In genomic region chr17:19880393-19880792, GRCh38 we compare ENCODE assay signal across 20 cellular contexts. TPM values are rescaled to one million over a fixed set of nuclear protein-coding genes. Genes with fewer than 3 reads are reported as not detected.
DNase-seq lines count a peak whose midpoint lies in the region; FAIRE-seq and TF ChIP-seq lines count a peak whose summit lies in the region.
"Had no signal": no experiment of that assay in that cellular context is flagged by ENCODE, and none has a peak within 500 bp of the region (broad histone marks: within the 10 kb centered on the region; RNA-seq: fewer than 3 reads in every experiment).

No MANE protein-coding gene starts in this region.

- H3K4me1 ChIP-seq in sigmoid colon (no peaks in the 10 kb centered on the region), kidney (ENCODE audit: control insufficient read depth in 1 of 2, insufficient read depth in 1 of 2, low read depth in 1 of 2, low read length in 2 of 2) (no peaks in the 10 kb centered on the region)
- H3K4me1 ChIP-seq: Caco-2 had no signal

- TF ChIP-seq CTCF in fibroblast of villous mesenchyme (IDR thresholded peaks at IDR 0.05; ENCODE audit: insufficient read depth, low read depth, low read length): no peak
- no peak for TF ChIP-seq CTCF in sigmoid colon (IDR thresholded peaks at IDR 0.05)
- TF ChIP-seq CTCF in kidney (IDR thresholded peaks at IDR 0.05; ENCODE audit: borderline replicate concordance, extremely low read depth, insufficient read depth): no peak

- H3K9ac ChIP-seq in kidney (ENCODE audit: low read length in 2 of 2): no peak overlapping the region
- H3K9ac ChIP-seq: BLaER1 treated with 17β-estradiol and CSF1 and Interleukin-3, amounts not matched to agents 10 nM and 100 nM; KMS-11 had no signal

- no peak for TF ChIP-seq POLR2A in sigmoid colon (IDR thresholded peaks at IDR 0.05)

- intact Hi-C loops in sigmoid colon (cut with DNase I) (no loop called here), kidney (cut with DNase I) (no loop called here)

- H3K36me3 ChIP-seq in sigmoid colon (no peaks in the 10 kb centered on the region), kidney (ENCODE audit: control insufficient read depth in 1 of 2, insufficient read depth in 2 of 2, low read length in 2 of 2) (no peaks in the 10 kb centered on the region)
- H3K36me3 ChIP-seq: BLaER1 treated with 17β-estradiol and CSF1 and Interleukin-3, amounts not matched to agents 10 nM and 100 nM had no signal

- no peak overlapping the region for H3K4me3 Mint-ChIP-seq in activated naive CD4-positive, alpha-beta T cell treated with anti-CD3 and anti-CD28 coated beads, Interleukin-2, amount 50 U/mL, for 24 hours
- H3K4me3 Mint-ChIP-seq: B cell, GM23338, HFFc6, IgD-negative memory B cell had no signal

- H3K4me1 Mint-ChIP-seq in activated naive CD4-positive, alpha-beta T cell treated with anti-CD3 and anti-CD28 coated beads, Interleukin-2, amount 50 U/mL, for 24 hours: peaks cover 48% of the 10 kb centered on the region
- H3K4me1 Mint-ChIP-seq: GM23338 had no signal

- no peaks in the 10 kb centered on the region for H3K36me3 Mint-ChIP-seq in activated naive CD4-positive, alpha-beta T cell treated with anti-CD3 and anti-CD28 coated beads, Interleukin-2, amount 50 U/mL, for 24 hours
- H3K36me3 Mint-ChIP-seq: IgD-negative memory B cell had no signal

- peak overlapping the region; percentile 59 for H3K27ac Mint-ChIP-seq in activated naive CD4-positive, alpha-beta T cell treated with anti-CD3 and anti-CD28 coated beads, Interleukin-2, amount 50 U/mL, for 24 hours
- H3K27ac Mint-ChIP-seq: B cell, GM23338, HFFc6 had no signal

- H3K27me3 ChIP-seq in sigmoid colon: no peaks in the 10 kb centered on the region
- H3K27me3 ChIP-seq: BLaER1 treated with 17β-estradiol and CSF1 and Interleukin-3, amounts not matched to agents 10 nM and 100 nM had no signal

- no peaks in the 10 kb centered on the region for H3K27me3 Mint-ChIP-seq in activated naive CD4-positive, alpha-beta T cell treated with anti-CD3 and anti-CD28 coated beads, Interleukin-2, amount 50 U/mL, for 24 hours

- no peak for DNase-seq in activated naive CD4-positive, alpha-beta T cell treated with anti-CD3 and anti-CD28 coated beads, Interleukin-2, amount 50 U/mL, for 16 hours
- DNase-seq in RPMI8226: peak; percentile 20
- DNase-seq in fibroblast of villous mesenchyme (ENCODE audit: low read depth): peak; percentile 50
- no peak for DNase-seq in DMS79 treated with DMSO at 0.1 percent for 48 hours (lab: John Stamatoyannopoulos, UW)
- no peak for DNase-seq in sigmoid colon
- no peak for DNase-seq in kidney
- DNase-seq: Caco-2, GF-D8, HCEC 1CT, HFFc6 had no signal

- H3K27ac ChIP-seq in sigmoid colon (no peak overlapping the region), kidney (ENCODE audit: low read depth in 2 of 2, low read length in 2 of 2) (no peak overlapping the region)
- H3K27ac ChIP-seq: 22Rv1, HL-60, KMS-11 had no signal

- H3K4me3 ChIP-seq in fibroblast of villous mesenchyme (ENCODE audit: low read depth, low read length): no peak overlapping the region
- no peak overlapping the region for H3K4me3 ChIP-seq in sigmoid colon
- H3K4me3 ChIP-seq in kidney (ENCODE audit: low read length in 2 of 2): no peak overlapping the region
- H3K4me3 ChIP-seq: BLaER1 treated with 17β-estradiol and CSF1 and Interleukin-3, amounts not matched to agents 10 nM and 100 nM; GM23338 had no signal

- 89 to 91% methylated on average over 4 of the region's 4 CpGs for whole genome bisulfite sequencing in sigmoid colon, 2 donors

- no peak for FAIRE-seq in kidney (lab: Jason Lieb, UNC)
- FAIRE-seq: D721Med, H54 had no signal

- H3K9me3 Mint-ChIP-seq in activated naive CD4-positive, alpha-beta T cell treated with anti-CD3 and anti-CD28 coated beads, Interleukin-2, amount 50 U/mL, for 24 hours: no peaks in the 10 kb centered on the region
- H3K9me3 Mint-ChIP-seq: GM23338, HFFc6, IgD-negative memory B cell had no signal

- H3K9me3 ChIP-seq in sigmoid colon (no peaks in the 10 kb centered on the region), kidney (ENCODE audit: control insufficient read depth in 1 of 2, low read length in 2 of 2) (no peaks in the 10 kb centered on the region)
- H3K9me3 ChIP-seq: BLaER1 treated with 17β-estradiol and CSF1 and Interleukin-3, amounts not matched to agents 10 nM and 100 nM; Caco-2 had no signal

- no peak for TF ChIP-seq EP300 in sigmoid colon (IDR thresholded peaks at IDR 0.05)

RNA-seq across cellular contexts. Expression of gene ULK2, which starts 12.7 kb away (rescaled TPM):
- 16.8 and 21.9 TPM in 2 replicates for total RNA-seq in fibroblast of villous mesenchyme
- total RNA-seq in sigmoid colon: 10 to 100 TPM; 27.0 to 31.3 (median 28.2) TPM
- 1 to 10 TPM; 2.5 to 5.4 (median 4.6) TPM for polyA plus RNA-seq in sigmoid colon
- total RNA-seq in kidney: 16.3 TPM
- polyA plus RNA-seq in kidney (ENCODE audit: insufficient read depth, low read depth, low replicate concordance): 6.6 TPM

Comparison
In these comparisons a context has a peak if more than half of its experiments do, and no peak if none do; other contexts are left out.
1. DNase-seq: peak in RPMI8226 (single experiment) and fibroblast of villous mesenchyme (single experiment); none in activated naive CD4-positive, alpha-beta T cell treated with anti-CD3 and anti-CD28 coated beads, Interleukin-2, amount 50 U/mL, for 16 hours (single experiment), DMS79 treated with DMSO at 0.1 percent for 48 hours (single experiment), sigmoid colon (single experiment) and kidney (single experiment).